ENCODE assay signal across 24 cellular contexts in the genomic region with DNA sequence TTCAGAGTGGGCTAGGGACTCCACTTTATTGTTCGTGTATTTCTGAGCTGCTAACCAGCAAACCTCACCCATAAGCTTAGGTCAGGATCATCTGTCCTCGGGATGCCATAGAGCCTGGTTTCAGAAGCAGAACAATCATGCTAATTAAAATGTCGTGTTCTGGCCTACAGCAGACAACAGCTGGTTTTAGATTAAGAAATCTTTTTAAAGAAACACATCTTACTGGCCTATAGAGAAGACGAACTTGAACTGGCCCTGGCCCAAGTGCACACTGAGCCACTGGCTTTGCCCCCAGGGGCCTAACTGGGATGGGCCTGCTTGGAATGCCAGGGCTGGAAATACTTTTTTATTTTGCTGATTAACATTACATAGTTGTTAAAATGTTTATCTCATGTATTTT.
DNase-seq lines count a peak whose midpoint lies in the region; ATAC-seq and TF ChIP-seq lines count a peak whose summit lies in the region.
"Had no signal": no experiment of that assay in that cellular context is flagged by ENCODE, and none has a peak within 500 bp of the region (broad histone marks: within the 10 kb centered on the region; RNA-seq: fewer than 3 reads in every experiment).

No MANE protein-coding gene starts in this region.

- intact Hi-C loops in left ventricle myocardium superior (cut with micrococcal nuclease): no loop called here
- intact Hi-C loops in lower leg skin (cut with DNase I; ENCODE audit: low total_unique reads): no loop called here

- H3K27ac Mint-ChIP-seq in natural killer cell treated with Interleukin-12 subunit alpha and Interleukin-12 subunit beta and Interleukin-15 and Interleukin-18, amount 100 ng/mL, for 72 hours: no peak overlapping the region

- peaks cover 10% of the 10 kb centered on the region for H3K36me3 Mint-ChIP-seq in natural killer cell treated with Interleukin-12 subunit alpha and Interleukin-12 subunit beta and Interleukin-15 and Interleukin-18, amount 100 ng/mL, for 72 hours

- peaks cover 0 to 3% of the 10 kb centered on the region in 2 donors for H3K4me1 Mint-ChIP-seq in natural killer cell treated with Interleukin-12 subunit alpha and Interleukin-12 subunit beta and Interleukin-15 and Interleukin-18, amount 100 ng/mL, for 72 hours (ENCODE audit: low read depth in 2 of 2)

- DNase-seq in AG08395 (ENCODE audit: low spot score): peak; percentile 66
- peak; percentile 35 for DNase-seq in H4 (ENCODE audit: low spot score)
- peak; percentile 65 for DNase-seq in dedifferentiated amniotic fluid mesenchymal stem cell (ENCODE audit: extremely low spot score)
- peak; percentile 72 for DNase-seq in left ventricle myocardium superior
- no peak for DNase-seq in activated CD4-positive, alpha-beta T cell treated with anti-CD3 and anti-CD28 coated beads for 4 hours
- no peak for DNase-seq in natural killer cell treated with Interleukin-12 subunit alpha and Interleukin-12 subunit beta and Interleukin-15 and Interleukin-18, amount 100 ng/mL, for 72 hours (ENCODE audit: low spot score)
- no peak for DNase-seq in lower leg skin (ENCODE audit: low spot score in 2 of 2)
- DNase-seq: amygdala; Caco-2; cerebellar nuclear complex; effector memory CD4-positive, alpha-beta T cell; KG1; kidney glomerular epithelial cell; NCI-H1417; NCI-H2171; NCI-H748 treated with DMSO at 0.1 percent for 48 hours; occipital lobe; OCI-M1; sigmoid colon; T-helper 9 cell; upper lobe of right lung had no signal

- ATAC-seq in left ventricle myocardium superior (peak; percentile 60), HG03432 (IDR thresholded peaks at IDR 0.05; ENCODE audit: unreplicated experiment) (no peak)
- ATAC-seq in natural killer cell treated with Interleukin-12 subunit alpha and Interleukin-12 subunit beta and Interleukin-15 and Interleukin-18, amount 100 ng/mL, for 72 hours: no peak
- ATAC-seq: activated CD4-positive, CD25-positive, alpha-beta regulatory T cell treated with anti-CD3 and anti-CD28 coated beads, Interleukin-2, amount 50 U/mL, for 24 hours; foreskin keratinocyte; upper lobe of right lung had no signal

- H3K4me3 ChIP-seq in lower leg skin (ENCODE audit: low read depth, poor library complexity, severe bottlenecking): no peak overlapping the region
- H3K4me3 ChIP-seq: sigmoid colon, upper lobe of right lung had no signal

- TF ChIP-seq CTCF in lower leg skin (IDR thresholded peaks at IDR 0.05): no peak

- 26 to 29% methylated on average over 4 of the region's 4 CpGs for WGBS in lower leg skin, 2 donors

- TF ChIP-seq POLR2A in lower leg skin (IDR thresholded peaks at IDR 0.05): no peak

- H3K27me3 Mint-ChIP-seq in natural killer cell treated with Interleukin-12 subunit alpha and Interleukin-12 subunit beta and Interleukin-15 and Interleukin-18, amount 100 ng/mL, for 72 hours: no peaks in the 10 kb centered on the region

- no peak overlapping the region for H3K4me3 Mint-ChIP-seq in natural killer cell treated with Interleukin-12 subunit alpha and Interleukin-12 subunit beta and Interleukin-15 and Interleukin-18, amount 100 ng/mL, for 72 hours

- peaks cover under 1% of the 10 kb centered on the region for H3K9me3 Mint-ChIP-seq in natural killer cell treated with Interleukin-12 subunit alpha and Interleukin-12 subunit beta and Interleukin-15 and Interleukin-18, amount 100 ng/mL, for 72 hours

Comparison
In these comparisons a context has a peak if more than half of its experiments do, and no peak if none do; other contexts are left out.
1. DNase-seq: peak in AG08395 (single experiment), H4 (single experiment), dedifferentiated amniotic fluid mesenchymal stem cell (single experiment) and left ventricle myocardium superior (single experiment); none in activated CD4-positive, alpha-beta T cell treated with anti-CD3 and anti-CD28 coated beads for 4 hours (0 of 2), natural killer cell treated with Interleukin-12 subunit alpha and Interleukin-12 subunit beta and Interleukin-15 and Interleukin-18, amount 100 ng/mL, for 72 hours (single experiment) and lower leg skin (0 of 2).